In genomic region chr18:5879479-5879882, GRCh38 we compare ENCODE assay signal across 9 cellular contexts. TPM values are rescaled to one million over a fixed set of nuclear protein-coding genes. Genes with fewer than 3 reads are reported as not detected.
DNase-seq lines count a peak whose midpoint lies in the region; ATAC-seq and TF ChIP-seq lines count a peak whose summit lies in the region.
"Had no signal": no experiment of that assay in that cellular context is flagged by ENCODE, and none has a peak within 500 bp of the region (broad histone marks: within the 10 kb centered on the region; RNA-seq: fewer than 3 reads in every experiment).

No MANE protein-coding gene starts in this region.

- ATAC-seq in GM18868 (IDR thresholded peaks at IDR 0.05; ENCODE audit: unreplicated experiment) (peak; percentile 52), HG02870 (IDR thresholded peaks at IDR 0.05; ENCODE audit: unreplicated experiment) (no peak)

- peak; percentile 80 for TF ChIP-seq CTCF in AG09319 (IDR thresholded peaks at IDR 0.05; ENCODE audit: low read depth, low read length)

- DNase-seq in AG09319 (ENCODE audit: extremely low read depth, low read depth) (no peak), SK-MEL-5 (ENCODE audit: low read depth, low spot score) (peak; percentile 47), fibroblast of the conjunctiva (ENCODE audit: low read depth) (peak; percentile 3), superior temporal gyrus (ENCODE audit: extremely low spot score) (peak; percentile 77), HK-2 (ENCODE audit: unreplicated experiment) (no peak), NK-92 (lab: John Stamatoyannopoulos, UW; ENCODE audit: unreplicated experiment) (no peak)

- in situ Hi-C loops in SK-MEL-5 (cut with HindIII; ENCODE audit: low pct_unique_long_range_greater_than_20kb, low sequenced_read_pairs) = no loop called here

RNA-seq across cellular contexts. Expression of gene TMEM200C, which starts 15.8 kb away (rescaled TPM):
- 0.03 and 0.05 TPM in 2 replicates for total RNA-seq in SK-MEL-5 (2014; rRNA removed; shearing (Covaris generic))
- polyA plus RNA-seq in SK-MEL-5 (2015; cell fraction: cytosol; rRNA removed) = 0.27 and 0.29 TPM in 2 replicates
- not detected in 2 replicates for polyA plus RNA-seq in SK-MEL-5 (2015; cell fraction: nucleus; rRNA removed)
- total RNA-seq: subcutaneous adipose tissue had no signal

Comparison
In these comparisons a context has a peak if more than half of its experiments do, and no peak if none do; other contexts are left out.
1. DNase-seq: peak in SK-MEL-5 (single experiment), fibroblast of the conjunctiva (single experiment) and superior temporal gyrus (single experiment); none in AG09319 (single experiment), HK-2 (single experiment) and NK-92 (single experiment).